ENCODE assay signal across 1 cellular context in the genomic region with DNA sequence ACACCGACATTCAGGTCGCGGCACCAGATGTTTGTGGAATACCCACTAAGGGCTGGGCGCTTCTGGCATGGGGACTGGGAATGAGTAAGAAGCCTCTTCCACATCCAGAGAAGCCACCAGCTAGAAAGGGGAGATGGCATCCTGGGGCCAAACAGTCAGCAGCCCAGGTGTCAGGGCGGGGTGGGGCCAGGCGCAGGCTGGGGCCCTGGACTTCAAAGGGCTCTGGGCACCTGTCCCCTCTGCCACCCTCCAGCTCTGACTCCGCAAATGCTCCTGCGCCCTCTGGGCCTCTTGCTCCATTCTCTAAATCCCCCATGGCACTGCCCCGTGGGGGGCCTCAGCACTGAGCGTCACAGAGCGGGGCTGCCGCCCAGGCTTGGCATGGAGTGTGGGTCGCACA.
TF ChIP-seq lines count a peak whose summit lies in the region.

No MANE protein-coding gene starts in this region.

TF ChIP-seq in HepG2, 621 proteins besides CTCF, POLR2A, EP300 and RAD21 (continued from another document):
- no peak for TF ChIP-seq NR2C2 (CRISPR knock-in tag; IDR thresholded peaks at IDR 0.05; ENCODE audit: borderline replicate concordance)
- TF ChIP-seq, protein P1, sequence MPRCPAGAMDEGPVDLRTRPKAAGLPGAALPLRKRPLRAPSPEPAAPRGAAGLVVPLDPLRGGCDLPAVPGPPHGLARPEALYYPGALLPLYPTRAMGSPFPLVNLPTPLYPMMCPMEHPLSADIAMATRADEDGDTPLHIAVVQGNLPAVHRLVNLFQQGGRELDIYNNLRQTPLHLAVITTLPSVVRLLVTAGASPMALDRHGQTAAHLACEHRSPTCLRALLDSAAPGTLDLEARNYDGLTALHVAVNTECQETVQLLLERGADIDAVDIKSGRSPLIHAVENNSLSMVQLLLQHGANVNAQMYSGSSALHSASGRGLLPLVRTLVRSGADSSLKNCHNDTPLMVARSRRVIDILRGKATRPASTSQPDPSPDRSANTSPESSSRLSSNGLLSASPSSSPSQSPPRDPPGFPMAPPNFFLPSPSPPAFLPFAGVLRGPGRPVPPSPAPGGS (CRISPR knock-in tag; IDR thresholded peaks at IDR 0.05), result no peak
- TF ChIP-seq RBM22 (optimal IDR thresholded peaks at IDR 0.05; ENCODE audit: low read length), result peak; percentile 10
- TF ChIP-seq AGO2 (optimal IDR thresholded peaks at IDR 0.05; ENCODE audit: low read depth, low read length), result peak; percentile 24
- TF ChIP-seq ARNTL (CRISPR knock-in tag; IDR thresholded peaks at IDR 0.05), result no peak
- no peak for TF ChIP-seq ZNF3 (CRISPR knock-in tag; IDR thresholded peaks at IDR 0.05)
